ENCODE assay signal across 8 cellular contexts in genomic region chr22:19854778-19855503, GRCh38. TPM values are rescaled to one million over a fixed set of nuclear protein-coding genes. Genes with fewer than 3 reads are reported as not detected.
A peak's percentile ranks its signal among the peaks of the same experiment; 100 is the strongest.
DNase-seq lines count a peak whose midpoint lies in the region; ATAC-seq and FAIRE-seq lines count a peak whose summit lies in the region.

TSS of gene GNB1L (minus strand) at chr22:19854874. CDS start at chr22:19821355, 33,519 bp downstream.
TSS of gene RTL10 (minus strand) at chr22:19854874. CDS start at chr22:19852261, 2,613 bp downstream.

- peak within 1 kb of the TSS; percentile 96 to 99 for H3K18ac ChIP-seq in mesenchymal stem cell (ENCODE audit: low read depth in 1 of 2, low read length in 2 of 2)

- peak within 1 kb of the TSS; percentile 96 to 97 for H3K4me3 Mint-ChIP-seq in effector memory CD8-positive, alpha-beta T cell

- peak within 1 kb of the TSS in 1 of 2 experiments; percentile 96 for H3K14ac ChIP-seq in mesenchymal stem cell (ENCODE audit: low read length in 2 of 2)

- peaks cover 25 to 27% of the 10 kb centered on the region in 2 experiments for H3K36me3 ChIP-seq in mesenchymal stem cell (ENCODE audit: control insufficient read depth in 1 of 2, insufficient read depth in 2 of 2, low read depth in 1 of 2, low read length in 2 of 2)

- peak within 1 kb of the TSS; percentile 93 to 97 for H3K4ac ChIP-seq in mesenchymal stem cell (ENCODE audit: low read depth in 1 of 2, low read length in 2 of 2)

- peak within 1 kb of the TSS; percentile 93 for H3K4me2 ChIP-seq in mesenchymal stem cell (ENCODE audit: low read length, poor library complexity, severe bottlenecking)

- H3K27me3 ChIP-seq in mesenchymal stem cell (ENCODE audit: control insufficient read depth in 1 of 2, insufficient read depth in 1 of 2, low read length in 2 of 2): no peaks in the 10 kb centered on the region

- H3K4me1 Mint-ChIP-seq in effector memory CD8-positive, alpha-beta T cell (ENCODE audit: low read depth in 2 of 2): peaks cover 35 to 39% of the 10 kb centered on the region in 2 donors

- H3K9me3 Mint-ChIP-seq in effector memory CD8-positive, alpha-beta T cell: no peaks in the 10 kb centered on the region

- H4K8ac ChIP-seq in mesenchymal stem cell (ENCODE audit: low read length): peak within 1 kb of the TSS; percentile 99

- H3K36me3 Mint-ChIP-seq in effector memory CD8-positive, alpha-beta T cell (ENCODE audit: insufficient read depth): peaks cover 12% of the 10 kb centered on the region

- H3K79me1 ChIP-seq in mesenchymal stem cell (replicated peaks; ENCODE audit: low read length, poor library complexity, severe bottlenecking): peaks cover 19% of the 10 kb centered on the region

- peak within 1 kb of the TSS; percentile 96 for H3K9ac ChIP-seq in mesenchymal stem cell (ENCODE audit: low read length)

- peak within 1 kb of the TSS; percentile 86 for H2BK120ac ChIP-seq in mesenchymal stem cell (ENCODE audit: low read depth, low read length)

- peak within 1 kb of the TSS; percentile 51 to 73 for H2BK12ac ChIP-seq in mesenchymal stem cell (ENCODE audit: low read length in 2 of 2)

- peak within 1 kb of the TSS; percentile 20 to 99 for H3K23ac ChIP-seq in mesenchymal stem cell (ENCODE audit: low read length in 2 of 2)

- peak within 1 kb of the TSS; percentile 28 for H2AK5ac ChIP-seq in mesenchymal stem cell (ENCODE audit: low read length, severe bottlenecking)

- peak within 1 kb of the TSS; percentile 83 to 96 for H3K4me3 ChIP-seq in mesenchymal stem cell (ENCODE audit: insufficient read depth in 1 of 2, low read depth in 1 of 2, low read length in 2 of 2)

- peak within 1 kb of the TSS; percentile 92 to 94 for H3K27ac Mint-ChIP-seq in effector memory CD8-positive, alpha-beta T cell

- FAIRE-seq in HTR-8/SVneo (lab: Jason Lieb, UNC): peak; percentile 99

- H2BK5ac ChIP-seq in mesenchymal stem cell (ENCODE audit: low read depth, low read length, poor library complexity, severe bottlenecking): peak within 1 kb of the TSS; percentile 88

- H3K27ac ChIP-seq in mesenchymal stem cell (ENCODE audit: low read length, poor library complexity, severe bottlenecking): peak within 1 kb of the TSS; percentile 73

- H3K27me3 Mint-ChIP-seq in effector memory CD8-positive, alpha-beta T cell: no peaks in the 10 kb centered on the region

- peak; percentile 61 for ATAC-seq in GM21367 (IDR thresholded peaks at IDR 0.05; ENCODE audit: unreplicated experiment)
- ATAC-seq in effector memory CD8-positive, alpha-beta T cell (replicated peaks): peak; percentile 90

- peaks cover 42% of the 10 kb centered on the region for H3K4me1 ChIP-seq in mesenchymal stem cell (ENCODE audit: control insufficient read depth, insufficient read depth, low read depth, low read length)

- under 1% methylated on average over 81 of the region's 81 CpGs for WGBS in mesenchymal stem cell

- no peaks in the 10 kb centered on the region for H3K9me3 ChIP-seq in mesenchymal stem cell (ENCODE audit: control insufficient read depth, low read length)

- DNase-seq in Caki2 (ENCODE audit: low read depth) (peak; percentile 96), HTR-8/SVneo (ENCODE audit: insufficient read length, low spot score) (peak; percentile 94), NOMO-1 (lab: John Stamatoyannopoulos, UW; ENCODE audit: unreplicated experiment in 2 of 2) (peak; percentile 93 to 97), mesenchymal stem cell (peak; percentile 96)
- DNase-seq in activated CD8-positive, alpha-beta memory T cell treated with anti-CD3 and anti-CD28 coated beads for 4 hours (ENCODE audit: low read depth in 2 of 2): peak; percentile 91 to 92
- DNase-seq in effector memory CD8-positive, alpha-beta T cell: peak; percentile 92 to 95 (median 92)
- peak; percentile 91 for DNase-seq in stimulated activated CD8-positive, alpha-beta memory T cell treated with anti-CD3 and anti-CD28 coated beads, Interleukin-12 subunit alpha, Interleukin-12 subunit beta, amount 100 ng/mL, for 24 hours (ENCODE audit: extremely low read depth)

- in situ Hi-C loops in Caki2 (cut with HindIII; ENCODE audit: low pct_unique_long_range_greater_than_20kb, low sequenced_read_pairs): no loop called here

- H4K91ac ChIP-seq in mesenchymal stem cell (ENCODE audit: low read length): peak within 1 kb of the TSS; percentile 95

- peak within 1 kb of the TSS; percentile 98 for H2BK15ac ChIP-seq in mesenchymal stem cell (ENCODE audit: low read depth, poor library complexity, severe bottlenecking)

- peak within 1 kb of the TSS; percentile 72 for H2AFZ ChIP-seq in mesenchymal stem cell (ENCODE audit: low read depth, low read length)

RNA-seq across cellular contexts. Expression of gene GNB1L, which starts in this region (rescaled TPM):
- total RNA-seq in Caki2 (2014; rRNA removed; shearing (Covaris generic); ENCODE audit: low replicate concordance): 42.7 and 52.6 TPM in 2 replicates
- 3.9 TPM for polyA plus RNA-seq in mesenchymal stem cell (2013, experiment 1 of 2)
- 3.9 TPM for polyA plus RNA-seq in mesenchymal stem cell (2013, experiment 2 of 2)

RNA-seq across cellular contexts. Expression of gene RTL10, which starts in this region (rescaled TPM):
- total RNA-seq in Caki2 (2014; rRNA removed; shearing (Covaris generic); ENCODE audit: low replicate concordance): 4.2 and 6.6 TPM in 2 replicates
- 6.4 TPM for polyA plus RNA-seq in mesenchymal stem cell (2013, experiment 1 of 2)
- polyA plus RNA-seq in mesenchymal stem cell (2013, experiment 2 of 2): 7.2 TPM

Comparison
In these comparisons a context has a peak if more than half of its experiments do, and no peak if none do; other contexts are left out.
1. Peak in every context shown above with its lines: DNase-seq, ATAC-seq, H3K4me3 ChIP-seq and H3K27ac ChIP-seq.